20 cellular contexts compared by ENCODE assay signal in genomic region chr5:68148096-68148495, GRCh38.
DNase-seq lines count a peak whose midpoint lies in the region; ATAC-seq and TF ChIP-seq lines count a peak whose summit lies in the region.
"Had no signal": no experiment of that assay in that cellular context is flagged by ENCODE, and none has a peak within 500 bp of the region (broad histone marks: within the 10 kb centered on the region; RNA-seq: fewer than 3 reads in every experiment).

No MANE protein-coding gene starts in this region.

- TF ChIP-seq CTCF in GM13977 (IDR thresholded peaks at IDR 0.05; ENCODE audit: extremely low read depth, insufficient read depth, missing control alignments) (no peak), breast epithelium (IDR thresholded peaks at IDR 0.05) (no peak)

- H3K27me3 ChIP-seq in breast epithelium, result no peaks in the 10 kb centered on the region
- H3K27me3 ChIP-seq: gastrocnemius medialis had no signal

- intact Hi-C loops in cardiac septum (cut with DNase I) (no loop called here), breast epithelium (cut with DNase I; ENCODE audit: low total_unique reads) (no loop called here)

- no peak for TF ChIP-seq POLR2A in breast epithelium (IDR thresholded peaks at IDR 0.05)

- peak; percentile 12 for DNase-seq in GM13977 (ENCODE audit: low spot score)
- no peak for DNase-seq in cardiac septum (ENCODE audit: low spot score)
- no peak for DNase-seq in H4 (ENCODE audit: low spot score)
- DNase-seq in hypothalamus (lab: John Stamatoyannopoulos, UW), result no peak
- DNase-seq in breast epithelium (ENCODE audit: low spot score in 2 of 2), result no peak
- DNase-seq: activated CD8-positive, alpha-beta T cell treated with anti-CD3 and anti-CD28 coated beads for 36 hours; activated naive CD4-positive, alpha-beta T cell treated with anti-CD3 and anti-CD28 coated beads for 36 hours; DMS53; endodermal cell; gastrocnemius medialis; H9; islet precursor cell; mucosa of descending colon; NCI-H1092; NCI-H510A treated with DMSO at 0.1 percent for 48 hours; stimulated activated CD4-positive, alpha-beta T cell treated with anti-CD3 and anti-CD28 coated beads, Interleukin-2, amount 100 ng/mL, for 48 hours; stimulated activated naive CD4-positive, alpha-beta T cell treated with Interleukin-2 at 50 U/mL for 16 hours had no signal

- no peaks in the 10 kb centered on the region for H3K36me3 ChIP-seq in breast epithelium
- H3K36me3 ChIP-seq: gastrocnemius medialis had no signal

- in situ Hi-C loops in GM13977 (cut with MboI; ENCODE audit: low pct_unique_long_range_greater_than_20kb, low sequenced_read_pairs, unreplicated experiment), result no loop called here

- ATAC-seq in GM19397 (IDR thresholded peaks at IDR 0.05; ENCODE audit: unreplicated experiment) (peak; percentile 52), HG02840 (IDR thresholded peaks at IDR 0.05; ENCODE audit: low FRiP score, unreplicated experiment) (peak; percentile 41), HG03571 (IDR thresholded peaks at IDR 0.05; ENCODE audit: unreplicated experiment) (peak; percentile 66)
- ATAC-seq: gastrocnemius medialis, mucosa of descending colon had no signal

- no peak overlapping the region for H3K27ac ChIP-seq in breast epithelium
- H3K27ac ChIP-seq: gastrocnemius medialis had no signal

- no peaks in the 10 kb centered on the region for H3K4me1 ChIP-seq in breast epithelium
- H3K4me1 ChIP-seq: gastrocnemius medialis had no signal

- no peaks in the 10 kb centered on the region for H3K9me3 ChIP-seq in breast epithelium
- H3K9me3 ChIP-seq: gastrocnemius medialis, mucosa of descending colon had no signal

- no peak overlapping the region for H3K4me3 ChIP-seq in breast epithelium
- H3K4me3 ChIP-seq: gastrocnemius medialis, mucosa of descending colon had no signal
